21 cellular contexts compared by ENCODE assay signal in the genomic region with DNA sequence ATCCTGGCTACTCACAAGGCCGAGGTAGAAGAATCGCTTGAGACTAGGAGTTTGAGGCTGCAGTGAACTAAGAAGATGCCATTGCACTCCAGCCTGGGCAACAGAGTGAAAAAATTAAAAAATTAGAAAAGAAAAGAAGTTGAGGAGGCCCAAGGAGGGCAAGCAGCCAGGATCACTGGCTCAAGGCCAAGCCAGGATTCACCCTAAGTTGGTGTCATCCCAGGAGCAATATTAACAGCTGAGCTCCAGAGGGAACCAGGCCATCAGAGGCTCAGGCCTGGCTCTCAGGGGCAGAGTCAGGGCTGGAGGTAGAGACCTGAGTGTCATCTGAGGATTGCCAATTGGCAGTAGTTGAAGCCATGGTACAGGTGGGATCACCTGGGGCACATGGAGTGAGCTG. TPM values are rescaled to one million over a fixed set of nuclear protein-coding genes. Genes with fewer than 3 reads are reported as not detected.
DNase-seq lines count a peak whose midpoint lies in the region; ATAC-seq and TF ChIP-seq lines count a peak whose summit lies in the region.
"Had no signal": no experiment of that assay in that cellular context is flagged by ENCODE, and none has a peak within 500 bp of the region (broad histone marks: within the 10 kb centered on the region; RNA-seq: fewer than 3 reads in every experiment).

No MANE protein-coding gene starts in this region.

- no peak overlapping the region for H3K4me2 ChIP-seq in trophoblast cell (ENCODE audit: low read length)
- H3K4me2 ChIP-seq: A549, SK-N-SH had no signal

- no peak overlapping the region for H4K8ac ChIP-seq in trophoblast cell (ENCODE audit: low read depth, low read length)

- peak overlapping the region; percentile 80 for H2AK5ac ChIP-seq in trophoblast cell (ENCODE audit: low read length)

- H3K4ac ChIP-seq in trophoblast cell (ENCODE audit: low read depth, low read length) = no peak overlapping the region

- no CpG with 5 or more reads among the region's 2 CpGs for WGBS in trophoblast cell (ENCODE audit: extremely low coverage, insufficient coverage, insufficient read length)

- H3K23ac ChIP-seq in trophoblast cell (ENCODE audit: low read length) = no peak overlapping the region

- H3K79me2 ChIP-seq in trophoblast cell (ENCODE audit: control insufficient read depth, insufficient read depth, low read length, poor library complexity) = no peaks in the 10 kb centered on the region

- peaks cover 27% of the 10 kb centered on the region in 2 experiments for H3K4me1 ChIP-seq in trophoblast cell (ENCODE audit: control insufficient read depth in 1 of 2, insufficient read depth in 2 of 2, low read length in 2 of 2)

- H4K91ac ChIP-seq in trophoblast cell (ENCODE audit: low read depth, low read length) = peak overlapping the region; percentile 82

- no peak overlapping the region for H2AFZ ChIP-seq in trophoblast cell (ENCODE audit: insufficient read depth, low read length, poor library complexity)

- peak overlapping the region; percentile 50 for H2BK120ac ChIP-seq in trophoblast cell (ENCODE audit: insufficient read depth, low read length, poor library complexity)

- H3K14ac ChIP-seq in trophoblast cell (ENCODE audit: low read length) = peak overlapping the region; percentile 5

- no peak overlapping the region for H3K9ac ChIP-seq in trophoblast cell (ENCODE audit: low read length)
- H3K9ac ChIP-seq: SK-N-SH had no signal

- H3K79me1 ChIP-seq in trophoblast cell (ENCODE audit: low read length) = peaks cover 11% of the 10 kb centered on the region

- H3K9me3 ChIP-seq in trophoblast cell (ENCODE audit: insufficient read depth, low read depth, low read length) = peaks cover 3% of the 10 kb centered on the region
- H3K9me3 ChIP-seq: A549, SK-N-SH had no signal

- CTCF ChIA-PET in RWPE1 (lab: Yijun Ruan, JAX) = interaction anchor here (0.6 kb wide), 1 partner anchor 104 kb away, joined by 3 read pairs; no protein-coding TSS in a partner anchor

- no peak overlapping the region for H4K12ac ChIP-seq in trophoblast cell (ENCODE audit: low read depth, low read length)

- TF ChIP-seq CTCF in RWPE1 (conservative IDR thresholded peaks at IDR 0.05; ENCODE audit: low read depth) (no peak), fibroblast of mammary gland (conservative IDR thresholded peaks at IDR 0.05; ENCODE audit: control insufficient read depth, insufficient read depth, low read depth, low read length) (no peak)

- no peaks in the 10 kb centered on the region for H3K27me3 ChIP-seq in trophoblast cell (ENCODE audit: insufficient read depth, low read length)

- H3K36me3 ChIP-seq in trophoblast cell (ENCODE audit: control insufficient read depth in 1 of 2, insufficient read depth in 2 of 2, low read length in 2 of 2) = no peaks in the 10 kb centered on the region

- H3K4me3 ChIP-seq in fibroblast of mammary gland (ENCODE audit: control insufficient read depth, low read depth, low read length) = no peak overlapping the region
- H3K4me3 ChIP-seq in trophoblast cell (ENCODE audit: low read depth, low read length) = no peak overlapping the region
- H3K4me3 ChIP-seq: A549 had no signal

- no peak overlapping the region for H2BK5ac ChIP-seq in trophoblast cell (ENCODE audit: low read depth, low read length, poor library complexity)

- H3K27ac ChIP-seq in RWPE1 (peak overlapping the region; percentile 90), trophoblast cell (ENCODE audit: low read depth, low read length) (no peak overlapping the region)

- ATAC-seq in HG03469 (IDR thresholded peaks at IDR 0.05; ENCODE audit: unreplicated experiment) = no peak

- POLR2A ChIA-PET in RWPE1 (lab: Yijun Ruan, JAX; ENCODE audit: low non-redundant PET) = no interaction called here

- DNase-seq in EL (peak; percentile 25), RWPE1 (ENCODE audit: low spot score) (no peak), fibroblast of mammary gland (ENCODE audit: low read depth) (peak; percentile 31), trophoblast cell (no peak), HT-29 (ENCODE audit: low spot score) (no peak), GM19238 (ENCODE audit: insufficient read length, low spot score) (no peak), DMS153 treated with DMSO at 0.1 percent for 48 hours (lab: John Stamatoyannopoulos, UW; ENCODE audit: unreplicated experiment) (no peak)
- DNase-seq: CD4-positive, alpha-beta memory T cell; DMS153; Kasumi-1; NCI-H1092 treated with DMSO at 0.1 percent for 48 hours; NCI-H146; NCI-H2081 treated with DMSO at 0.1 percent for 48 hours; NCI-H446 treated with DMSO at 0.1 percent for 48 hours; NCI-H69; OCI-M1; SHP77; SK-N-SH had no signal

- peak overlapping the region; percentile 56 for H2BK12ac ChIP-seq in trophoblast cell (ENCODE audit: low read length)

- no peak overlapping the region for H3K18ac ChIP-seq in trophoblast cell (ENCODE audit: low read length)

RNA-seq across cellular contexts. Expression of a gene that starts 20.7 kb away (rescaled TPM):
- polyA plus RNA-seq in trophoblast cell (2013) = 0.39 and 0.47 TPM in 2 replicates
- total RNA-seq in HT-29 (2014; rRNA removed; shearing (Covaris generic)) = 0.03 and 0.78 TPM in 2 replicates
- total RNA-seq: H4 had no signal

RNA-seq across cellular contexts. Expression of a gene that starts 21.2 kb away (rescaled TPM):
- polyA plus RNA-seq in trophoblast cell (2013) = 76.2 and 80.2 TPM in 2 replicates
- total RNA-seq in HT-29 (2014; rRNA removed; shearing (Covaris generic)) = 5.9 and 8.8 TPM in 2 replicates

RNA-seq across cellular contexts. Expression of a gene that starts 45.6 kb away (rescaled TPM):
- 19.0 and 19.7 TPM in 2 replicates for polyA plus RNA-seq in trophoblast cell (2013)
- total RNA-seq in HT-29 (2014; rRNA removed; shearing (Covaris generic)) = 14.8 and 25.5 TPM in 2 replicates

RNA-seq across cellular contexts. Expression of a gene that starts 45.8 kb away (rescaled TPM):
- 7.6 and 8.3 TPM in 2 replicates for polyA plus RNA-seq in trophoblast cell (2013)
- 1.5 and 3.3 TPM in 2 replicates for total RNA-seq in HT-29 (2014; rRNA removed; shearing (Covaris generic))

Comparison
In these comparisons a context has a peak if more than half of its experiments do, and no peak if none do; other contexts are left out.
1. DNase-seq: peak in EL (single experiment) and fibroblast of mammary gland (single experiment); none in RWPE1 (single experiment), trophoblast cell (0 of 2), HT-29 (single experiment), GM19238 (single experiment) and DMS153 treated with DMSO at 0.1 percent for 48 hours (single experiment).